ENCODE assay signal across 1 cellular context in genomic region chr7:105996860-105997737, GRCh38.
TF ChIP-seq lines count a peak whose summit lies in the region.

No MANE protein-coding gene starts in this region.

TF ChIP-seq in HepG2, 621 proteins besides CTCF, POLR2A, EP300 and RAD21 (continues in another document):
- TF ChIP-seq MLX (CRISPR knock-in tag; IDR thresholded peaks at IDR 0.05), result no peak
- TF ChIP-seq MYNN (CRISPR knock-in tag; IDR thresholded peaks at IDR 0.05; ENCODE audit: low read depth), result no peak
- no peak for TF ChIP-seq FOXP1 (IDR thresholded peaks at IDR 0.05)
- TF ChIP-seq FOXP1 (CRISPR knock-in tag; IDR thresholded peaks at IDR 0.05), result peak; percentile 9; the same call in 1 of the 2 replicates
- TF ChIP-seq TEAD3 (CRISPR knock-in tag; optimal IDR thresholded peaks at IDR 0.05; ENCODE audit: borderline replicate concordance), result peak; percentile 80
- 0 out of 2 replicates have a peak, but pooled peaks have one; percentile 27 for TF ChIP-seq ARID5B (CRISPR knock-in tag; IDR thresholded peaks at IDR 0.05)
- no peak for TF ChIP-seq SIX1 (CRISPR knock-in tag; IDR thresholded peaks at IDR 0.05; ENCODE audit: borderline replicate concordance)
- TF ChIP-seq SALL1 (CRISPR knock-in tag; IDR thresholded peaks at IDR 0.05), result peak; percentile 33; the same call in 1 of the 2 replicates
- no peak for TF ChIP-seq KLF15 (CRISPR knock-in tag; IDR thresholded peaks at IDR 0.05; ENCODE audit: borderline replicate concordance)
- no peak for TF ChIP-seq ZNF614 (CRISPR knock-in tag; IDR thresholded peaks at IDR 0.05; ENCODE audit: borderline replicate concordance)
- TF ChIP-seq CERS6 (CRISPR knock-in tag; IDR thresholded peaks at IDR 0.05), result no peak
- TF ChIP-seq ZNF850 (CRISPR knock-in tag; conservative IDR thresholded peaks at IDR 0.05), result no peak
- TF ChIP-seq ZFP41 (CRISPR knock-in tag; IDR thresholded peaks at IDR 0.05; ENCODE audit: borderline replicate concordance), result no peak
- no peak for TF ChIP-seq ZNF607 (CRISPR knock-in tag; IDR thresholded peaks at IDR 0.05; ENCODE audit: borderline replicate concordance)
- no peak for TF ChIP-seq PHF5A (CRISPR knock-in tag; IDR thresholded peaks at IDR 0.05; ENCODE audit: low read depth, unreplicated experiment)
- no peak for TF ChIP-seq ZSCAN29 (CRISPR knock-in tag; conservative IDR thresholded peaks at IDR 0.05)
- no peak for TF ChIP-seq ATF7 (IDR thresholded peaks at IDR 0.05)
- no peak for TF ChIP-seq ATF7 (CRISPR knock-in tag; IDR thresholded peaks at IDR 0.05)
- TF ChIP-seq GZF1 (CRISPR knock-in tag; IDR thresholded peaks at IDR 0.05), result no peak
- TF ChIP-seq CREB1 (IDR thresholded peaks at IDR 0.05), result no peak
- no peak for TF ChIP-seq CREB1 (CRISPR knock-in tag; IDR thresholded peaks at IDR 0.05)
- TF ChIP-seq FOXA1 (IDR thresholded peaks at IDR 0.05), result no peak
- peak; percentile 79 for TF ChIP-seq FOXA1 (CRISPR knock-in tag; IDR thresholded peaks at IDR 0.05)
- TF ChIP-seq TBX3 (IDR thresholded peaks at IDR 0.05; ENCODE audit: borderline replicate concordance), result peak; percentile 81; the same call in 1 of the 2 replicates
- no peak for TF ChIP-seq U2AF1 (optimal IDR thresholded peaks at IDR 0.05; ENCODE audit: low read depth, low read length)
- peak; percentile 93 for TF ChIP-seq CEBPG (CRISPR knock-in tag; IDR thresholded peaks at IDR 0.05)
- peak; percentile 69 for TF ChIP-seq BCL6 (CRISPR knock-in tag; IDR thresholded peaks at IDR 0.05)
- no peak for TF ChIP-seq ZNF101 (CRISPR knock-in tag; IDR thresholded peaks at IDR 0.05; ENCODE audit: borderline replicate concordance, low read depth)
- no peak for TF ChIP-seq CSRNP1 (CRISPR knock-in tag; IDR thresholded peaks at IDR 0.05)
- no peak for TF ChIP-seq STAT5B (CRISPR knock-in tag; IDR thresholded peaks at IDR 0.05)
- no peak for TF ChIP-seq ZNF318 (CRISPR knock-in tag; IDR thresholded peaks at IDR 0.05)
- TF ChIP-seq PLRG1 (conservative IDR thresholded peaks at IDR 0.05), result no peak
- TF ChIP-seq FOXO1 (CRISPR knock-in tag; IDR thresholded peaks at IDR 0.05), result peak; percentile 40; the same call in 1 of the 2 replicates
- TF ChIP-seq CBX1 (IDR thresholded peaks at IDR 0.05; ENCODE audit: low read depth), result no peak
- TF ChIP-seq ZMYM2 (CRISPR knock-in tag; IDR thresholded peaks at IDR 0.05), result no peak
- TF ChIP-seq TBX2 (CRISPR knock-in tag; IDR thresholded peaks at IDR 0.05; ENCODE audit: borderline replicate concordance), result peak; percentile 28; the same call in 1 of the 2 replicates
- TF ChIP-seq PATZ1 (CRISPR knock-in tag; IDR thresholded peaks at IDR 0.05), result 0 out of 2 replicates have a peak, but pooled peaks have one; percentile 12
- TF ChIP-seq SOX13 (IDR thresholded peaks at IDR 0.05), result no peak
- TF ChIP-seq SOX13 (CRISPR knock-in tag; conservative IDR thresholded peaks at IDR 0.05 in 1 of 2, IDR thresholded peaks at IDR 0.05 in 1 of 2), result peak in 1 of 2 experiments; percentile 38; a peak in 1 of 4 replicates
- TF ChIP-seq HNF4G (IDR thresholded peaks at IDR 0.05; ENCODE audit: borderline replicate concordance, low read depth, low read length), result peak; percentile 61; the same call in 1 of the 2 replicates
- TF ChIP-seq HNF4G (CRISPR knock-in tag; IDR thresholded peaks at IDR 0.05; ENCODE audit: borderline replicate concordance, low read depth), result no peak
- no peak for TF ChIP-seq ZNF281 (CRISPR knock-in tag; IDR thresholded peaks at IDR 0.05; ENCODE audit: borderline replicate concordance)
- peak; percentile 23 for TF ChIP-seq ZEB1 (IDR thresholded peaks at IDR 0.05; ENCODE audit: insufficient replicate concordance, low read depth)
- peak; percentile 78 for TF ChIP-seq HNF4A (CRISPR knock-in tag; IDR thresholded peaks at IDR 0.05)
- TF ChIP-seq SRSF1 (optimal IDR thresholded peaks at IDR 0.05; ENCODE audit: low read depth, low read length), result no peak
- no peak for TF ChIP-seq MIXL1 (CRISPR knock-in tag; IDR thresholded peaks at IDR 0.05)
- TF ChIP-seq GATAD2A (CRISPR knock-in tag; IDR thresholded peaks at IDR 0.05), result peak; percentile 64; the same call in 1 of the 2 replicates
